In the genomic region with DNA sequence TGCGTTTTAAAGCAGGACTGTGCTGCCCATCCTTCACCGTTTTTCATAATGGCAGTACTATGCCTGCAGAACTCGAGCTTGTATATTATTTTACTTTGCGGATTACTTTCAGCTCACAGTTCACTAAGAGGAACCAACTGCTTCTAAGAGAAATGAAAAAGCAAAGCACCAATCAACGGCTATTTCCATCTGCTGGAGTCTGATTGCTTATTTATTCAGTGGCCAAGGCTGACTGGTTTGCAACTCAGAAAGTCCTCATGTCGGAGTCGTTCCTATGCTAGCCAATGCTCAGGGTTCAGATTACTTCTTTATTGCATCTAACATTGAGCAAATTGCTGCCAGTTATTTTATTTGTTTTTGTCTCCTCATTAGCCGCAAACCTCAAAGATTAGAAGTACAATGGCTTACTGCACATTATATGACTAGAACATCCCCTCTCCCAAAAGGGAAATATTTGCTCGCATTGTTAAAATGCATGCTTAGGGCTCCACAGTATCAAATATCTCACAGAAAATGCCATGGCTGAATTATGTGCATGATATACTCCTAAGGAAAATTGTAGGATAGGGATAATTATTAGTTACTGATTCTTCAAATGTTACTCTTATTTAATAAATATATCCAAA, we compare ENCODE assay signal across 25 cellular contexts.
A peak's percentile ranks its signal among the peaks of the same experiment; 100 is the strongest.
DNase-seq lines count a peak whose midpoint lies in the region; ATAC-seq and TF ChIP-seq lines count a peak whose summit lies in the region.
"Had no signal": no experiment of that assay in that cellular context is flagged by ENCODE, and none has a peak within 500 bp of the region (broad histone marks: within the 10 kb centered on the region; RNA-seq: fewer than 3 reads in every experiment).

No MANE protein-coding gene starts in this region.

- H3K79me2 ChIP-seq in mammary epithelial cell (ENCODE audit: insufficient read depth, low read length), result no peaks in the 10 kb centered on the region

- no peak overlapping the region for H3K27ac ChIP-seq in heart right ventricle
- no peak overlapping the region for H3K27ac ChIP-seq in mammary epithelial cell (ENCODE audit: insufficient read depth, low read depth, low read length)
- H3K27ac ChIP-seq: ascending aorta, left lung, stomach, upper lobe of left lung had no signal

- TF ChIP-seq CTCF in choroid plexus epithelial cell (conservative IDR thresholded peaks at IDR 0.05; ENCODE audit: low read depth, low read length), result no peak
- no peak for TF ChIP-seq CTCF in heart right ventricle (IDR thresholded peaks at IDR 0.05)
- TF ChIP-seq CTCF in mammary epithelial cell (conservative IDR thresholded peaks at IDR 0.05 in 1 of 2, IDR thresholded peaks at IDR 0.05 in 1 of 2; ENCODE audit: extremely low read depth in 1 of 2, insufficient read depth in 1 of 2, low read depth in 1 of 2, low read length in 2 of 2), result no peak

- dilution Hi-C loops in mammary epithelial cell (cut with HindIII; ENCODE audit: low sequenced_read_pairs), result no loop called here

- no peak for ATAC-seq in HG02642 (IDR thresholded peaks at IDR 0.05; ENCODE audit: poor library complexity, unreplicated experiment)
- ATAC-seq in heart right ventricle, result no peak
- ATAC-seq: esophagus mucosa, HCT116, left lung, right cardiac atrium, Right ventricle myocardium inferior, T-cell had no signal

- H3K9ac ChIP-seq in mammary epithelial cell (ENCODE audit: insufficient read depth, low read length), result no peak overlapping the region

- no peaks in the 10 kb centered on the region for H3K27me3 ChIP-seq in heart right ventricle
- peaks cover 2% of the 10 kb centered on the region for H3K27me3 ChIP-seq in mammary epithelial cell (ENCODE audit: insufficient read depth, low read length)
- H3K27me3 ChIP-seq: ascending aorta, left lung, stomach, upper lobe of left lung had no signal

- CTCF ChIA-PET in mammary epithelial cell (lab: Charles Lee; ENCODE audit: low non-redundant PET), result no interaction called here

- DNase-seq in DMS153 (lab: John Stamatoyannopoulos, UW), result peak; percentile 59
- DNase-seq in NCI-H128 (lab: John Stamatoyannopoulos, UW; ENCODE audit: unreplicated experiment), result peak; percentile 42
- peak; percentile 35 for DNase-seq in NCI-H748 (lab: John Stamatoyannopoulos, UW; ENCODE audit: unreplicated experiment)
- DNase-seq in choroid plexus epithelial cell (ENCODE audit: low read depth), result peak; percentile 42
- DNase-seq in heart right ventricle, result no peak
- DNase-seq in NCI-H2196 (lab: John Stamatoyannopoulos, UW; ENCODE audit: unreplicated experiment), result no peak
- no peak for DNase-seq in mammary epithelial cell
- DNase-seq: activated CD4-positive, alpha-beta T cell treated with anti-CD3 and anti-CD28 coated beads, Interleukin-2, amount 50 U/mL, for 4 hours; activated naive CD4-positive, alpha-beta T cell treated with anti-CD3 and anti-CD28 coated beads, Interleukin-2, amount 10 ng/mL, durations not matched to agents 7 days and 5 days; activated T-cell treated with anti-CD3 and anti-CD28 coated beads for 4 hours; effector CD4-positive, alpha-beta T cell; KG1; left lung; NCI-H1417 treated with DMSO at 0.1 percent for 48 hours; NK-92 treated with Interleukin-12 subunit alpha and Interleukin-12 subunit beta, amount 100 ng/mL, for 24 hours; nucleus accumbens; right cardiac atrium; stomach; T-cell; upper lobe of left lung had no signal

- H2AFZ ChIP-seq in mammary epithelial cell (ENCODE audit: low read depth, low read length), result no peak overlapping the region

- H3K9me3 ChIP-seq in heart right ventricle, result no peaks in the 10 kb centered on the region
- H3K9me3 ChIP-seq in mammary epithelial cell (replicated peaks; ENCODE audit: insufficient read depth, low read length), result no peaks in the 10 kb centered on the region
- H3K9me3 ChIP-seq: ascending aorta, left lung, stomach, upper lobe of left lung had no signal

- no TSS peak for BruUV-seq in mammary epithelial cell (replicated peaks; lab: Mats Ljungman, UMichigan)

- H3K4me1 ChIP-seq in heart right ventricle (no peaks in the 10 kb centered on the region), mammary epithelial cell (ENCODE audit: insufficient read depth, low read length) (no peaks in the 10 kb centered on the region)
- H3K4me1 ChIP-seq: ascending aorta, left lung, stomach, upper lobe of left lung had no signal

- intact Hi-C loops in heart right ventricle (cut with DNase I), result no loop called here
- intact Hi-C loops in mammary epithelial cell (cut with micrococcal nuclease), result no loop called here

- 77 to 80% methylated on average over 9 of the region's 9 CpGs for WGBS in heart right ventricle, 2 donors
- WGBS in mammary epithelial cell (ENCODE audit: low coverage, missing lambda C conversion rate), result 74% methylated on average over 8 of the region's 9 CpGs

- H4K20me1 ChIP-seq in mammary epithelial cell (ENCODE audit: insufficient read depth, low read length), result no peaks in the 10 kb centered on the region

- H3K4me2 ChIP-seq in mammary epithelial cell (ENCODE audit: insufficient read depth, low read depth, low read length), result no peak overlapping the region

- H3K4me3 ChIP-seq in choroid plexus epithelial cell (ENCODE audit: low read depth, low read length), result no peak overlapping the region
- H3K4me3 ChIP-seq in heart right ventricle, result no peak overlapping the region
- H3K4me3 ChIP-seq in mammary epithelial cell (replicated peaks in 1 of 3; ENCODE audit: insufficient read depth in 1 of 3, low read depth in 2 of 3, low read length in 3 of 3), result no peak overlapping the region
- H3K4me3 ChIP-seq: ascending aorta, left lung, stomach, upper lobe of left lung had no signal

- in situ Hi-C loops in mammary epithelial cell (cut with MboI; ENCODE audit: low sequenced_read_pairs in 2 of 2), result no loop called here

- no peaks in the 10 kb centered on the region for H3K36me3 ChIP-seq in heart right ventricle
- no peaks in the 10 kb centered on the region for H3K36me3 ChIP-seq in mammary epithelial cell (ENCODE audit: insufficient read depth, low read length)
- H3K36me3 ChIP-seq: ascending aorta, left lung, stomach, upper lobe of left lung had no signal

Comparison
In these comparisons a context has a peak if more than half of its experiments do, and no peak if none do; other contexts are left out.
1. DNase-seq: peak in DMS153 (single experiment), NCI-H128 (single experiment), NCI-H748 (single experiment) and choroid plexus epithelial cell (single experiment); none in heart right ventricle (0 of 2), NCI-H2196 (single experiment) and mammary epithelial cell (single experiment).